Comparison of ENCODE assay signal across 8 cellular contexts in genomic region chrX:103464774-103465117, GRCh38. TPM values are rescaled to one million over a fixed set of nuclear protein-coding genes. Genes with fewer than 3 reads are reported as not detected.
DNase-seq lines count a peak whose midpoint lies in the region; ATAC-seq and TF ChIP-seq lines count a peak whose summit lies in the region.

No MANE protein-coding gene starts in this region.

- no peak for TF ChIP-seq POLR2A in prostate gland (IDR thresholded peaks at IDR 0.05)

- no peaks in the 10 kb centered on the region for H4K20me1 ChIP-seq in DOHH2 (ENCODE audit: control insufficient read depth, insufficient read depth, low read depth, low read length)

- H3K36me3 ChIP-seq in DOHH2 (ENCODE audit: control insufficient read depth, low read length): no peaks in the 10 kb centered on the region
- H3K36me3 ChIP-seq in SJCRH30: no peaks in the 10 kb centered on the region
- no peaks in the 10 kb centered on the region for H3K36me3 ChIP-seq in prostate gland
- no peaks in the 10 kb centered on the region for H3K36me3 ChIP-seq in upper lobe of right lung

- H3K9me3 ChIP-seq in DOHH2 (ENCODE audit: control insufficient read depth, insufficient read depth, low read length): no peaks in the 10 kb centered on the region
- H3K9me3 ChIP-seq in SJCRH30 (replicated peaks): no peaks in the 10 kb centered on the region
- no peaks in the 10 kb centered on the region for H3K9me3 ChIP-seq in prostate gland
- no peaks in the 10 kb centered on the region for H3K9me3 ChIP-seq in upper lobe of right lung

- no peaks in the 10 kb centered on the region for H3K79me2 ChIP-seq in DOHH2 (ENCODE audit: control insufficient read depth, low read length)

- H3K27ac ChIP-seq in DOHH2 (ENCODE audit: low read depth, low read length): no peak overlapping the region
- no peak overlapping the region; the same call in 1 of the 2 replicates for H3K27ac ChIP-seq in SJCRH30
- no peak overlapping the region for H3K27ac ChIP-seq in prostate gland
- H3K27ac ChIP-seq in upper lobe of right lung: no peak overlapping the region

- H3K27me3 ChIP-seq in DOHH2 (ENCODE audit: control insufficient read depth, low read length) (no peaks in the 10 kb centered on the region), SJCRH30 (no peaks in the 10 kb centered on the region), prostate gland (replicated peaks; ENCODE audit: insufficient read depth) (no peaks in the 10 kb centered on the region), upper lobe of right lung (no peaks in the 10 kb centered on the region)

- ATAC-seq in GM21619 (IDR thresholded peaks at IDR 0.05; ENCODE audit: unreplicated experiment) (peak; percentile 99), upper lobe of right lung (peak; percentile 99)

- peak; percentile 92 for DNase-seq in KBM-7
- peak; percentile 67 to 90 for DNase-seq in SJCRH30
- peak; percentile 79 for DNase-seq in activated naive CD4-positive, alpha-beta T cell treated with Interleukin-2 at 50 U/mL for 16 hours
- peak; percentile 25 to 90 (median 76) for DNase-seq in head of caudate nucleus
- peak; percentile 57 for DNase-seq in prostate gland (ENCODE audit: low spot score)
- peak; percentile 57 for DNase-seq in upper lobe of right lung

- in situ Hi-C loops in KBM-7 (cut with MboI; ENCODE audit: low pct_unique_long_range_greater_than_20kb, low sequenced_read_pairs): no loop called here

- H3K4me2 ChIP-seq in DOHH2 (ENCODE audit: low read length): peak overlapping the region; percentile 87

- H3K4me3 ChIP-seq in DOHH2 (ENCODE audit: low read length): peak overlapping the region; percentile 68
- peak overlapping the region; percentile 44 for H3K4me3 ChIP-seq in SJCRH30
- H3K4me3 ChIP-seq in prostate gland: peak overlapping the region in 1 of 2 donors; percentile 9
- H3K4me3 ChIP-seq in upper lobe of right lung: peak overlapping the region; percentile 36

- H3F3A ChIP-seq in DOHH2 (ENCODE audit: control insufficient read depth, insufficient read depth): no peaks in the 10 kb centered on the region

- intact Hi-C loops in head of caudate nucleus (cut with DNase I): loop anchor here (5.0 to 10.0 kb wide), 2 partner anchors 120 to 252 kb away; no protein-coding TSS in a partner anchor
- intact Hi-C loops in prostate gland (cut with DNase I): loop anchor here (5.0 kb wide), 2 partner anchors 122 to 252 kb away; no protein-coding TSS in a partner anchor
- intact Hi-C loops in upper lobe of right lung (cut with DNase I): loop anchor here (10.0 kb wide), 1 partner anchor 120 kb away; no protein-coding TSS in a partner anchor

- TF ChIP-seq CTCF in DOHH2 (IDR thresholded peaks at IDR 0.05; ENCODE audit: low read depth, low read length, poor library complexity, severe bottlenecking): peak; percentile 54
- peak; percentile 31 to 78 (median 59) for TF ChIP-seq CTCF in prostate gland (IDR thresholded peaks at IDR 0.05)
- TF ChIP-seq CTCF in upper lobe of right lung (IDR thresholded peaks at IDR 0.05): peak; percentile 72

- WGBS in prostate gland: 0% methylated on average over 3 of the region's 3 CpGs

- H3K9me2 ChIP-seq in DOHH2 (replicated peaks; ENCODE audit: control insufficient read depth, low read length): no peaks in the 10 kb centered on the region

- H3K4me1 ChIP-seq in DOHH2 (ENCODE audit: control insufficient read depth, low read length) (peaks cover 4% of the 10 kb centered on the region; the same call in 1 of the 2 replicates), SJCRH30 (no peaks in the 10 kb centered on the region), prostate gland (replicated peaks) (no peaks in the 10 kb centered on the region), upper lobe of right lung (no peaks in the 10 kb centered on the region)

RNA-seq across cellular contexts. Expression of gene RAB40A, which starts 54.5 kb away (rescaled TPM):
- 0.04 TPM in 1 of 2 replicates, not detected in the other for total RNA-seq in SJCRH30 (2014; rRNA removed; shearing (Covaris generic))
- total RNA-seq in prostate gland: 10 to 100 TPM in 1 of 2 donors, 1 to 10 TPM in 1; 1.5 to 24.7 TPM
- total RNA-seq in upper lobe of right lung: 1.1 TPM
